In the genomic region with DNA sequence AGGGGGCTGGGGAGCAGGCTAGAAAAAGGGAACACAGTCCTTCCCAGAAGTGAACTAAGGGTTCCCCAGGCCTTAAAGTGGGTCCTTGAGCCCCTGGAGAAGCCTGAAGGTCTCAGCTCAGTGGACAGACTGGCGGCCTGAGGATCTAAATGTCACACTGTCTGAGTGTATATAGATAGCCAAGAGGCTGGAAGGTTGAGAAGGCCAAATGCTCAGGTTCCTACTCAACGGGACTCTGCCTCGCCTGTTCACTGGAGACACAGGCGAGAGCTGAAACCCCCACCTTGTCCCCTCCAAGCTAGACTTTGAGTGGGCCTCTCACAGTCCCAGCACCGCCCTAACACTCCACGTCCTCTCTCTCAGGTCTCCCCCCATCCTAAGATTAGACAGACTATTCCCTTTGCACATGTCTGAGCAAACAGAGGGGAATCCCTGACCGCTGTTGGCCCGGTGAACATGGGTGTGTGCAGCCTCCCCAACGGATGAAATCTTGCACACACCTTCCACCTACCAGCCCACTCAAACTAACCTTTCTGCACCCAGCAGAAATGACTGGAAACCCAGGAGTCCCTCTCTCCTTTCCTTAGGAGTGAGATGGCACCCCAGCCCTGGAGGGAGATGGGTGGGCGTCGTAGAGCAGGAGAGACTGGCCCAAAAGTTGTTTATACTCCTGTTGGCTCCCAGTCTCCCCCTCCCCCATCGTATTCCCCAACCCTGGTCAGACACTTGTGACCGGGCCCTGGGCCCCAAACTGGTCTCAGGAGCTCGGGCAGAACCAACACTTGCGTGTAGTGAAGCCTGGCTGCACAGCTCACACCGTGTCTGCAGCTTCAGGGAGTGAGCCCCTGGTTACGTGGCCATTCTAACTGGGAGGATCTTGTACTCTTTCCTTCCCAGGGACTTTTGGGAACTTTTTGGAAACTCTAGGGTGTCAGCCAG, we compare ENCODE assay signal across 8 cellular contexts. TPM values are rescaled to one million over a fixed set of nuclear protein-coding genes. Genes with fewer than 3 reads are reported as not detected.
DNase-seq lines count a peak whose midpoint lies in the region; ATAC-seq and TF ChIP-seq lines count a peak whose summit lies in the region.

No MANE protein-coding gene starts in this region.

- H3K4me3 ChIP-seq in Caco-2 (ENCODE audit: low read depth, low read length) (peak overlapping the region; percentile 65), astrocyte of the spinal cord (ENCODE audit: low read depth, low read length) (peak overlapping the region; percentile 73), skeletal muscle cell (ENCODE audit: low read depth, low read length) (peak overlapping the region; percentile 80)

- no peaks in the 10 kb centered on the region for H3K9me3 Mint-ChIP-seq in Caco-2 (ENCODE audit: unreplicated experiment)
- no peaks in the 10 kb centered on the region for H3K9me3 Mint-ChIP-seq in immature natural killer cell
- H3K9me3 Mint-ChIP-seq in activated T-helper 2 cell treated with anti-CD3 and anti-CD28 coated beads, Interferon-gamma antibody, Interleukin-2, Interleukin-4, amounts not matched to agents 10 μg/mL and 5 μg/mL and 100 μg/mL, durations not matched to agents 14 hours and 24 hours and 36 hours: no peaks in the 10 kb centered on the region
- H3K9me3 Mint-ChIP-seq in stimulated activated naive B cell treated with anti-CD40 and anti-IgM and Interleukin-4, amounts not matched to agents 10 μg/mL and 1 μg/mL and 100 μg/mL, for 72 hours: no peaks in the 10 kb centered on the region

- intact Hi-C loops in Caco-2 (cut with micrococcal nuclease; ENCODE audit: unreplicated experiment): loop anchor here (2.0 kb wide), 1 partner anchor 15 kb away; no protein-coding TSS in a partner anchor
- intact Hi-C loops in activated T-helper 2 cell treated with anti-CD3 and anti-CD28 coated beads, Interferon-gamma antibody, Interleukin-2, Interleukin-4, amounts not matched to agents 10 μg/mL and 5 μg/mL and 100 μg/mL, durations not matched to agents 14 hours and 24 hours and 36 hours (cut with micrococcal nuclease): no loop called here

- BruUV-seq in Caco-2 (replicated peaks; lab: Mats Ljungman, UMichigan): no TSS peak

- POLR2A ChIA-PET in Caco-2 (lab: Charles Lee): interaction anchor here (1.0 to 1.9 kb wide), 2 partner anchors 15 to 151 kb away, joined by 3 to 7 read pairs; no protein-coding TSS in a partner anchor

- peaks cover 32% of the 10 kb centered on the region for H3K4me1 Mint-ChIP-seq in Caco-2 (ENCODE audit: low read depth, unreplicated experiment)
- peaks cover 5 to 14% of the 10 kb centered on the region in 2 donors for H3K4me1 Mint-ChIP-seq in immature natural killer cell
- H3K4me1 Mint-ChIP-seq in activated T-helper 2 cell treated with anti-CD3 and anti-CD28 coated beads, Interferon-gamma antibody, Interleukin-2, Interleukin-4, amounts not matched to agents 10 μg/mL and 5 μg/mL and 100 μg/mL, durations not matched to agents 14 hours and 24 hours and 36 hours (ENCODE audit: low read depth): no peaks in the 10 kb centered on the region
- peaks cover 2 to 5% of the 10 kb centered on the region in 2 donors for H3K4me1 Mint-ChIP-seq in stimulated activated naive B cell treated with anti-CD40 and anti-IgM and Interleukin-4, amounts not matched to agents 10 μg/mL and 1 μg/mL and 100 μg/mL, for 72 hours

- CTCF ChIA-PET in Caco-2 (lab: Charles Lee): interaction anchor here (0.6 to 2.1 kb wide), 2 partner anchors 41 to 180 kb away, joined by 3 to 8 read pairs; no protein-coding TSS in a partner anchor

- H3K27me3 ChIP-seq in Caco-2 (replicated peaks; ENCODE audit: control insufficient read depth, insufficient read depth, low read length): no peaks in the 10 kb centered on the region

- H3K4me1 ChIP-seq in Caco-2: peaks cover 59% of the 10 kb centered on the region

- H3K27me3 Mint-ChIP-seq in Caco-2 (ENCODE audit: insufficient read depth, unreplicated experiment) (no peaks in the 10 kb centered on the region), immature natural killer cell (ENCODE audit: low read depth in 3 of 3) (peaks cover 5 to 23% (median 10%) of the 10 kb centered on the region in 3 donors)
- H3K27me3 Mint-ChIP-seq in activated T-helper 2 cell treated with anti-CD3 and anti-CD28 coated beads, Interferon-gamma antibody, Interleukin-2, Interleukin-4, amounts not matched to agents 10 μg/mL and 5 μg/mL and 100 μg/mL, durations not matched to agents 14 hours and 24 hours and 36 hours (ENCODE audit: low read depth): peaks cover 54% of the 10 kb centered on the region
- H3K27me3 Mint-ChIP-seq in stimulated activated naive B cell treated with anti-CD40 and anti-IgM and Interleukin-4, amounts not matched to agents 10 μg/mL and 1 μg/mL and 100 μg/mL, for 72 hours: peaks cover 48 to 67% of the 10 kb centered on the region in 2 donors

- TF ChIP-seq CTCF in Caco-2 (IDR thresholded peaks at IDR 0.05; ENCODE audit: insufficient read depth in 1 of 2, low read depth in 1 of 2, low read length in 1 of 2, severe bottlenecking in 1 of 2, unreplicated experiment in 1 of 2) (no peak), astrocyte of the spinal cord (IDR thresholded peaks at IDR 0.05; ENCODE audit: low read depth, low read length) (no peak)

- H3K9me3 ChIP-seq in Caco-2: no peaks in the 10 kb centered on the region

- H3K4me3 Mint-ChIP-seq in Caco-2 (ENCODE audit: unreplicated experiment): peak overlapping the region; percentile 98
- peak overlapping the region in 4 of 5 donors; percentile 35 to 66 (median 56) for H3K4me3 Mint-ChIP-seq in immature natural killer cell
- no peak overlapping the region for H3K4me3 Mint-ChIP-seq in activated T-helper 2 cell treated with anti-CD3 and anti-CD28 coated beads, Interferon-gamma antibody, Interleukin-2, Interleukin-4, amounts not matched to agents 10 μg/mL and 5 μg/mL and 100 μg/mL, durations not matched to agents 14 hours and 24 hours and 36 hours (ENCODE audit: low read depth)
- H3K4me3 Mint-ChIP-seq in stimulated activated naive B cell treated with anti-CD40 and anti-IgM and Interleukin-4, amounts not matched to agents 10 μg/mL and 1 μg/mL and 100 μg/mL, for 72 hours: peak overlapping the region in 1 of 2 donors; percentile 6

- DNase-seq in Caco-2: no peak
- no peak for DNase-seq in astrocyte of the spinal cord (ENCODE audit: low read depth, low spot score)
- DNase-seq in immature natural killer cell: no peak
- DNase-seq in skeletal muscle cell (ENCODE audit: low read depth): no peak
- DNase-seq in activated T-helper 2 cell treated with anti-CD3 and anti-CD28 coated beads, Interferon-gamma antibody, Interleukin-2, Interleukin-4, amounts not matched to agents 10 μg/mL and 5 μg/mL and 100 μg/mL, durations not matched to agents 14 hours and 24 hours and 36 hours (ENCODE audit: low spot score): no peak
- DNase-seq in stimulated activated naive B cell treated with anti-CD40 and anti-IgM and Interleukin-4, amounts not matched to agents 10 μg/mL and 1 μg/mL and 100 μg/mL, for 72 hours: no peak

- H3K27ac Mint-ChIP-seq in Caco-2 (ENCODE audit: unreplicated experiment) (peak overlapping the region; percentile 98), immature natural killer cell (no peak overlapping the region)
- H3K27ac Mint-ChIP-seq in activated T-helper 2 cell treated with anti-CD3 and anti-CD28 coated beads, Interferon-gamma antibody, Interleukin-2, Interleukin-4, amounts not matched to agents 10 μg/mL and 5 μg/mL and 100 μg/mL, durations not matched to agents 14 hours and 24 hours and 36 hours: no peak overlapping the region
- no peak overlapping the region for H3K27ac Mint-ChIP-seq in stimulated activated naive B cell treated with anti-CD40 and anti-IgM and Interleukin-4, amounts not matched to agents 10 μg/mL and 1 μg/mL and 100 μg/mL, for 72 hours

- peaks cover 11% of the 10 kb centered on the region for H3K36me3 ChIP-seq in Caco-2 (ENCODE audit: control insufficient read depth, insufficient read depth, low read length)

- in situ Hi-C loops in astrocyte of the spinal cord (cut with HindIII; ENCODE audit: low sequenced_read_pairs): no loop called here

- no peak for ATAC-seq in HG02588 (IDR thresholded peaks at IDR 0.05; ENCODE audit: unreplicated experiment)
- no peak for ATAC-seq in stimulated activated naive B cell treated with anti-CD40 and anti-IgM and Interleukin-4, amounts not matched to agents 10 μg/mL and 1 μg/mL and 100 μg/mL, for 72 hours (replicated peaks)
- no peak for ATAC-seq in GM21515 (IDR thresholded peaks at IDR 0.05; ENCODE audit: unreplicated experiment)

- H3K36me3 Mint-ChIP-seq in Caco-2 (ENCODE audit: insufficient read depth, unreplicated experiment) (peaks cover 70% of the 10 kb centered on the region), immature natural killer cell (no peaks in the 10 kb centered on the region)
- no peaks in the 10 kb centered on the region for H3K36me3 Mint-ChIP-seq in activated T-helper 2 cell treated with anti-CD3 and anti-CD28 coated beads, Interferon-gamma antibody, Interleukin-2, Interleukin-4, amounts not matched to agents 10 μg/mL and 5 μg/mL and 100 μg/mL, durations not matched to agents 14 hours and 24 hours and 36 hours (ENCODE audit: low read depth)
- H3K36me3 Mint-ChIP-seq in stimulated activated naive B cell treated with anti-CD40 and anti-IgM and Interleukin-4, amounts not matched to agents 10 μg/mL and 1 μg/mL and 100 μg/mL, for 72 hours: no peaks in the 10 kb centered on the region

RNA-seq across cellular contexts. Expression of a gene that starts 1.9 kb away (rescaled TPM):
- 322 and 339 TPM in 2 replicates for total RNA-seq in Caco-2 (2022)
- not detected for polyA plus RNA-seq in immature natural killer cell
- total RNA-seq in activated T-helper 2 cell treated with anti-CD3 and anti-CD28 coated beads, Interferon-gamma antibody, Interleukin-2, Interleukin-4, amounts not matched to agents 10 μg/mL and 5 μg/mL and 100 μg/mL, durations not matched to agents 14 hours and 24 hours and 36 hours: 0.11 TPM in 1 of 2 replicates, not detected in the other

Comparison
In these comparisons a context has a peak if more than half of its experiments do, and no peak if none do; other contexts are left out.
1. RNA of a gene that starts 1.9 kb away (total RNA-seq): 322 to 339 TPM in Caco-2; 0.11 TPM in activated T-helper 2 cell treated with anti-CD3 and anti-CD28 coated beads, Interferon-gamma antibody, Interleukin-2, Interleukin-4, amounts not matched to agents 10 μg/mL and 5 μg/mL and 100 μg/mL, durations not matched to agents 14 hours and 24 hours and 36 hours; every median in the first group is over 100 times any median in the second.
2. Peak in every context shown above with its lines, with median percentiles within 50 percentile points of each other: H3K4me3 ChIP-seq.